In genomic region chr5:77926337-77926736, GRCh38 we compare ENCODE assay signal across 28 cellular contexts.
"Had no signal": no experiment of that assay in that cellular context is flagged by ENCODE, and none has a peak within 500 bp of the region (broad histone marks: within the 10 kb centered on the region; RNA-seq: fewer than 3 reads in every experiment).

No MANE protein-coding gene starts in this region.

- H3K4me3 Mint-ChIP-seq: stimulated activated effector memory CD8-positive, alpha-beta T cell treated with anti-CD3 and anti-CD28 coated beads, Interleukin-12 subunit alpha, Interleukin-12 subunit beta, amount 100 ng/mL, for 72 hours; stimulated activated memory B cell treated with anti-CD40 and anti-IgM and Interleukin-4, amounts not matched to agents 10 μg/mL and 1 μg/mL and 100 μg/mL, for 72 hours; stimulated activated naive B cell treated with anti-CD40 and anti-IgM and Interleukin-4, amounts not matched to agents 10 μg/mL and 1 μg/mL and 100 μg/mL, for 72 hours; stimulated activated naive CD8-positive, alpha-beta T cell treated with anti-CD3 and anti-CD28 coated beads, Interleukin-15, amount 100 ng/mL, for 72 hours; stimulated activated naive CD8-positive, alpha-beta T cell treated with anti-CD3 and anti-CD28 coated beads, Interleukin-15, Interleukin-2, amounts not matched to agents 100 ng/mL and 50 ng/mL, for 24 hours; type B pancreatic cell had no signal

- H3K9me3 Mint-ChIP-seq: stimulated activated effector memory CD8-positive, alpha-beta T cell treated with anti-CD3 and anti-CD28 coated beads, Interleukin-12 subunit alpha, Interleukin-12 subunit beta, amount 100 ng/mL, for 72 hours; stimulated activated naive CD8-positive, alpha-beta T cell treated with anti-CD3 and anti-CD28 coated beads, Interleukin-15, amount 100 ng/mL, for 72 hours had no signal

- H3K9me3 ChIP-seq: suprapubic skin, testis, thyroid gland, tibial artery, transverse colon, upper lobe of left lung, upper lobe of right lung, uterus, vagina had no signal

- H3K27ac Mint-ChIP-seq: stimulated activated effector memory CD8-positive, alpha-beta T cell treated with anti-CD3 and anti-CD28 coated beads, Interleukin-12 subunit alpha, Interleukin-12 subunit beta, amount 100 ng/mL, for 72 hours; stimulated activated memory B cell treated with anti-CD40 and anti-IgM and Interleukin-4, amounts not matched to agents 10 μg/mL and 1 μg/mL and 100 μg/mL, for 72 hours; stimulated activated naive B cell treated with anti-CD40 and anti-IgM and Interleukin-4, amounts not matched to agents 10 μg/mL and 1 μg/mL and 100 μg/mL, for 72 hours; stimulated activated naive CD8-positive, alpha-beta T cell treated with anti-CD3 and anti-CD28 coated beads, Interleukin-15, amount 100 ng/mL, for 72 hours; stimulated activated naive CD8-positive, alpha-beta T cell treated with anti-CD3 and anti-CD28 coated beads, Interleukin-15, Interleukin-2, amounts not matched to agents 100 ng/mL and 50 ng/mL, for 24 hours; type B pancreatic cell had no signal

- H3K36me3 Mint-ChIP-seq: stimulated activated effector memory CD8-positive, alpha-beta T cell treated with anti-CD3 and anti-CD28 coated beads, Interleukin-12 subunit alpha, Interleukin-12 subunit beta, amount 100 ng/mL, for 72 hours; stimulated activated memory B cell treated with anti-CD40 and anti-IgM and Interleukin-4, amounts not matched to agents 10 μg/mL and 1 μg/mL and 100 μg/mL, for 72 hours had no signal

- ATAC-seq: stimulated activated effector memory CD8-positive, alpha-beta T cell treated with anti-CD3 and anti-CD28 coated beads, Interleukin-12 subunit alpha, Interleukin-12 subunit beta, amount 100 ng/mL, for 72 hours; stimulated activated memory B cell treated with anti-CD40 and anti-IgM and Interleukin-4, amounts not matched to agents 10 μg/mL and 1 μg/mL and 100 μg/mL, for 72 hours; stimulated activated naive B cell treated with anti-CD40 and anti-IgM and Interleukin-4, amounts not matched to agents 10 μg/mL and 1 μg/mL and 100 μg/mL, for 72 hours; stimulated activated naive CD8-positive, alpha-beta T cell treated with anti-CD3 and anti-CD28 coated beads, Interleukin-15, amount 100 ng/mL, for 72 hours; stimulated activated naive CD8-positive, alpha-beta T cell treated with anti-CD3 and anti-CD28 coated beads, Interleukin-15, Interleukin-2, amounts not matched to agents 100 U/mL and 50 U/mL, for 24 hours; upper lobe of right lung had no signal

- DNase-seq: stimulated activated CD4-positive, alpha-beta T cell treated with anti-CD3 and anti-CD28 coated beads, Interleukin-2, amount 100 ng/mL, for 48 hours; stimulated activated CD4-positive, alpha-beta T cell treated with anti-CD3 and anti-CD28 coated beads, Interleukin-4, amount 100 ng/mL, for 1 hour; stimulated activated CD4-positive, alpha-beta T cell treated with anti-CD3 and anti-CD28 coated beads, Interleukin-4, amount 100 ng/mL, for 24 hours; stimulated activated CD4-positive, alpha-beta T cell treated with anti-CD3 and anti-CD28 coated beads, Interleukin-4, amount 100 ng/mL, for 4 hours; stimulated activated CD8-positive, alpha-beta memory T cell treated with anti-CD3 and anti-CD28 coated beads, Interleukin-4, amount 100 ng/mL, for 48 hours; stimulated activated naive B cell treated with anti-CD40 and anti-IgM and Interleukin-4, amounts not matched to agents 10 μg/mL and 1 μg/mL and 100 μg/mL, for 72 hours; stimulated activated naive CD4-positive, alpha-beta T cell treated with Interleukin-2 at 50 U/mL for 16 hours; stimulated activated naive CD8-positive, alpha-beta T cell treated with anti-CD3 and anti-CD28 coated beads, Interleukin-15, amount 100 ng/mL, for 72 hours; stimulated activated naive CD8-positive, alpha-beta T cell treated with anti-CD3 and anti-CD28 coated beads, Interleukin-15, Interleukin-2, amounts not matched to agents 100 U/mL and 50 U/mL, for 24 hours; stomach; substantia nigra; testis; thyroid gland; tibial artery; transverse colon; trophoblast cell; upper lobe of left lung; upper lobe of right lung; uterus had no signal

- H3K4me1 ChIP-seq: stomach, suprapubic skin, testis, thyroid gland, tibial artery, tibial nerve, transverse colon, upper lobe of left lung, upper lobe of right lung, uterus, vagina had no signal

- H3K27ac ChIP-seq: stomach, suprapubic skin, testis, thoracic aorta, thyroid gland, tibial artery, tibial nerve, transverse colon, upper lobe of left lung, upper lobe of right lung, uterus, vagina had no signal

- H3K4me3 ChIP-seq: stomach, suprapubic skin, testis, thoracic aorta, thyroid gland, tibial artery, tibial nerve, transverse colon, upper lobe of left lung, upper lobe of right lung, uterus, vagina had no signal

- H3K4me1 Mint-ChIP-seq: stimulated activated effector memory CD8-positive, alpha-beta T cell treated with anti-CD3 and anti-CD28 coated beads, Interleukin-12 subunit alpha, Interleukin-12 subunit beta, amount 100 ng/mL, for 72 hours; stimulated activated memory B cell treated with anti-CD40 and anti-IgM and Interleukin-4, amounts not matched to agents 10 μg/mL and 1 μg/mL and 100 μg/mL, for 72 hours; stimulated activated naive B cell treated with anti-CD40 and anti-IgM and Interleukin-4, amounts not matched to agents 10 μg/mL and 1 μg/mL and 100 μg/mL, for 72 hours; stimulated activated naive CD8-positive, alpha-beta T cell treated with anti-CD3 and anti-CD28 coated beads, Interleukin-15, amount 100 ng/mL, for 72 hours had no signal

- H3K36me3 ChIP-seq: stomach, suprapubic skin, thoracic aorta, thyroid gland, tibial artery, tibial nerve, transverse colon, upper lobe of left lung, upper lobe of right lung, uterus, vagina had no signal

- FAIRE-seq: urothelium cell line had no signal
